Comparison of ENCODE assay signal across 1 cellular context in genomic region chr4:114924311-114924710, GRCh38.
TF ChIP-seq lines count a peak whose summit lies in the region.

No MANE protein-coding gene starts in this region.

TF ChIP-seq in neural cell, 6 proteins besides CTCF, POLR2A, EP300 and RAD21:
- TF ChIP-seq REST (IDR thresholded peaks at IDR 0.05; ENCODE audit: borderline replicate concordance) (peak; percentile 22), POLR2AphosphoS5 (IDR thresholded peaks at IDR 0.05) (no peak)
